13 cellular contexts compared by ENCODE assay signal in genomic region chr12:1911598-1912575, GRCh38. TPM values are rescaled to one million over a fixed set of nuclear protein-coding genes. Genes with fewer than 3 reads are reported as not detected.
A peak's percentile ranks its signal among the peaks of the same experiment; 100 is the strongest.
DNase-seq lines count a peak whose midpoint lies in the region; ATAC-seq and TF ChIP-seq lines count a peak whose summit lies in the region.
"Had no signal": no experiment of that assay in that cellular context is flagged by ENCODE, and none has a peak within 500 bp of the region (broad histone marks: within the 10 kb centered on the region; RNA-seq: fewer than 3 reads in every experiment).

No MANE protein-coding gene starts in this region.

- H3K27ac Mint-ChIP-seq in immature natural killer cell: no peak overlapping the region
- H3K27ac Mint-ChIP-seq: activated naive CD4-positive, alpha-beta T cell treated with anti-CD3 and anti-CD28 coated beads, Interleukin-2, amount 50 U/mL, for 24 hours; dendritic cell treated with granulocyte-macrophage colony-stimulating factor and Interleukin-4, amounts not matched to agents 40 ng/mL and 50 ng/mL, for 4 days had no signal

- no peak overlapping the region for H3K27ac ChIP-seq in colonic mucosa
- H3K27ac ChIP-seq: foreskin keratinocyte had no signal

- no peak for ATAC-seq in sciatic nerve
- ATAC-seq: foreskin keratinocyte had no signal

- H3K27me3 ChIP-seq in colonic mucosa: no peaks in the 10 kb centered on the region

- DNase-seq in NCI-H748 (lab: John Stamatoyannopoulos, UW; ENCODE audit: unreplicated experiment) (peak; percentile 62), NCI-H748 treated with DMSO at 0.1 percent for 48 hours (lab: John Stamatoyannopoulos, UW) (no peak), LHCN-M2 (ENCODE audit: low read depth) (peak; percentile 97), colonic mucosa (peak; percentile 10), sciatic nerve (ENCODE audit: low spot score) (peak; percentile 31), immature natural killer cell (no peak), GDM1 (lab: John Stamatoyannopoulos, UW) (no peak), NOMO-1 treated with dmso at 0.1 percent for 144 hours (lab: John Stamatoyannopoulos, UW; ENCODE audit: unreplicated experiment) (no peak)
- DNase-seq: foreskin keratinocyte, RPMI8226 had no signal

- no peaks in the 10 kb centered on the region for H3K36me3 Mint-ChIP-seq in immature natural killer cell
- H3K36me3 Mint-ChIP-seq: activated naive CD4-positive, alpha-beta T cell treated with anti-CD3 and anti-CD28 coated beads, Interleukin-2, amount 50 U/mL, for 24 hours had no signal

- H3K36me3 ChIP-seq in colonic mucosa: no peaks in the 10 kb centered on the region

- intact Hi-C loops in colonic mucosa (cut with DNase I) (no loop called here), sciatic nerve (cut with DNase I) (no loop called here)

- H3K4me1 Mint-ChIP-seq in immature natural killer cell: peaks cover 17 to 23% of the 10 kb centered on the region in 2 donors

- H3K4me3 Mint-ChIP-seq in immature natural killer cell: no peak overlapping the region
- H3K4me3 Mint-ChIP-seq: activated naive CD4-positive, alpha-beta T cell treated with anti-CD3 and anti-CD28 coated beads, Interleukin-2, amount 50 U/mL, for 24 hours; dendritic cell treated with granulocyte-macrophage colony-stimulating factor and Interleukin-4, amounts not matched to agents 40 ng/mL and 50 ng/mL, for 4 days had no signal

- no peaks in the 10 kb centered on the region for H3K4me1 ChIP-seq in colonic mucosa
- H3K4me1 ChIP-seq: foreskin keratinocyte had no signal

- peaks cover 4 to 10% (median 7%) of the 10 kb centered on the region in 3 donors for H3K27me3 Mint-ChIP-seq in immature natural killer cell (ENCODE audit: low read depth in 3 of 3)

- H3K9me3 Mint-ChIP-seq in immature natural killer cell: peaks cover 0 to 5% (median 1%) of the 10 kb centered on the region in 6 donors

- H3K4me3 ChIP-seq in colonic mucosa: no peak overlapping the region

- no peak overlapping the region for H3K9ac ChIP-seq in colonic mucosa (ENCODE audit: low read depth in 2 of 2, low read length in 2 of 2)

- no peaks in the 10 kb centered on the region for H3K9me3 ChIP-seq in colonic mucosa

- TF ChIP-seq CTCF in colonic mucosa (IDR thresholded peaks at IDR 0.05): no peak

RNA-seq across cellular contexts. Expression of gene CACNA2D4, which starts 6.6 kb away (rescaled TPM):
- total RNA-seq in LHCN-M2 (2014; rRNA removed) (not detected in 2 replicates), colonic mucosa (1 to 10 TPM; 3.3 to 3.7 TPM), sciatic nerve (5.9 TPM)
- polyA plus RNA-seq in LHCN-M2 (2012): not detected
- polyA plus RNA-seq in immature natural killer cell: 10 to 100 TPM in 1 of 3 donors, 1 to 10 TPM in 2; 9.1 to 20.0 (median 9.6) TPM
- total RNA-seq: lung microvascular endothelial cell had no signal

Comparison
In these comparisons a context has a peak if more than half of its experiments do, and no peak if none do; other contexts are left out.
1. DNase-seq: peak in NCI-H748 (single experiment), LHCN-M2 (single experiment), colonic mucosa (single experiment) and sciatic nerve (single experiment); none in NCI-H748 treated with DMSO at 0.1 percent for 48 hours (single experiment), immature natural killer cell (0 of 3), GDM1 (single experiment) and NOMO-1 treated with dmso at 0.1 percent for 144 hours (single experiment).